ENCODE assay signal across 2 cellular contexts in the genomic region with DNA sequence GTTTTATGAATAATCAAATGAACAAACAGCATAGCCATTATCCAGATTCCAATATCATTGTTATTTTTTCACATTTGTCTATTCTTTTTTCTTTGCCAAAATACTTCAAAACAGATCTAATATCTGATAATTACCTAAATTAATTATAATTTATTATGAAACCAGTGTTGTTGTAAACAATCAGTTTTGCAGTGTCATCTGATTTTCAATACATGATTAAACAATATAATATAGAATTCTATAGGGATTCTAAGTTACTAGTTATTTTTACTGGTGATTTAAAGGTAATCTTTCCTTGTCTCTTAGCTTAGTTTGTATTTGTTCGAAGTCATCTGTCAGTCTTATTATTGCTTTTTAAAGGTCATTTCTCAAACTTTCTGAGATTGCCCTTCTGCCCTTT.
TF ChIP-seq lines count a peak whose summit lies in the region.

No MANE protein-coding gene starts in this region.

TF ChIP-seq in HepG2, 621 proteins besides CTCF, POLR2A, EP300 and RAD21 (continued from another document):
- TF ChIP-seq EZH2 (conservative IDR thresholded peaks at IDR 0.05; ENCODE audit: low read depth, low read length) (no peak), ZNF317 (CRISPR knock-in tag; IDR thresholded peaks at IDR 0.05) (peak; percentile 42; the same call in 1 of the 2 replicates), MAFK (conservative IDR thresholded peaks at IDR 0.05 in 1 of 2, IDR thresholded peaks at IDR 0.05 in 1 of 2; ENCODE audit: low read length in 2 of 2) (peak; percentile 55 to 73)

TF ChIP-seq in K562, 482 proteins besides CTCF, POLR2A, EP300 and RAD21 (continued from another document):
- no peak for TF ChIP-seq CLOCK (CRISPR knock-in tag; IDR thresholded peaks at IDR 0.05; ENCODE audit: borderline replicate concordance)
- TF ChIP-seq GATAD2B (IDR thresholded peaks at IDR 0.05; ENCODE audit: borderline replicate concordance): no peak
